In the genomic region with DNA sequence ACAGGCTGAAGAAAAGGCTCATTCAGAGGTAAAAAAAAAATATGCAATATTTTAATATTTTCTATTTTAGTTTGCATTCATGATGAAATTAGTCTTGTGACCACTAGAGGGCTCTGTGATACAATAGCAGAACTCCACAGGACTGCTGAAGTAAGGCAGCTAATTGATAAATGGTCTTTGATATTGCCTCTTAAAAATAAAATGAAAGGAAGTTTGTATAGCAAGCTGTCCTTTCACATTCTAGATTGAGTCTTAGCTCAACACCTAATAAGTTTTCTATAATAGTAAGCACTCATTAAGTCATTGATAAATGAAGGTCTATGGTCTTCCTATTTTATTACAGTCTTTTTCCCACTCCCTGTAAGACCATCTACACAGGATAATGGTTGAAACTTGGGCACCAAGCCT, we compare ENCODE assay signal across 8 cellular contexts.
DNase-seq lines count a peak whose midpoint lies in the region; ATAC-seq and TF ChIP-seq lines count a peak whose summit lies in the region.

No MANE protein-coding gene starts in this region.

- intact Hi-C loops in tibial artery (cut with DNase I; ENCODE audit: low total_unique reads), result no loop called here

- H3K27ac Mint-ChIP-seq in stimulated activated effector memory CD8-positive, alpha-beta T cell treated with anti-CD3 and anti-CD28 coated beads, Interleukin-12 subunit alpha, Interleukin-12 subunit beta, amount 100 ng/mL, for 72 hours, result no peak overlapping the region

- no peaks in the 10 kb centered on the region for H3K36me3 Mint-ChIP-seq in stimulated activated effector memory CD8-positive, alpha-beta T cell treated with anti-CD3 and anti-CD28 coated beads, Interleukin-12 subunit alpha, Interleukin-12 subunit beta, amount 100 ng/mL, for 72 hours

- no peak overlapping the region for H2AFZ ChIP-seq in SK-N-SH (ENCODE audit: low read depth)

- H3K4me1 ChIP-seq in SK-N-SH (ENCODE audit: control insufficient read depth in 1 of 2, insufficient read depth in 2 of 2, low read depth in 1 of 2, low read length in 1 of 2) (peaks cover 8 to 12% of the 10 kb centered on the region in 2 experiments), right atrium auricular region (peaks cover 0 to 4% of the 10 kb centered on the region in 2 donors), tibial artery (no peaks in the 10 kb centered on the region)

- DNase-seq in DMS114 treated with DMSO at 0.1 percent for 48 hours (lab: John Stamatoyannopoulos, UW; ENCODE audit: unreplicated experiment) (peak; percentile 11), LoVo (ENCODE audit: low spot score) (peak; percentile 73), SK-N-SH (peak; percentile 5), right atrium auricular region (ENCODE audit: low spot score) (no peak), tibial artery (no peak)
- no peak for DNase-seq in activated effector memory CD4-positive, alpha-beta T cell treated with Interleukin-2 at 50 U/mL for 16 hours
- no peak for DNase-seq in stimulated activated effector memory CD8-positive, alpha-beta T cell treated with anti-CD3 and anti-CD28 coated beads, Interleukin-12 subunit alpha, Interleukin-12 subunit beta, amount 100 ng/mL, for 72 hours (ENCODE audit: low spot score in 2 of 2)

- no peak for TF ChIP-seq EP300 in SK-N-SH (IDR thresholded peaks at IDR 0.05; ENCODE audit: borderline replicate concordance in 1 of 2, low read depth in 1 of 2, low read length in 1 of 2)

- H3K36me3 ChIP-seq in SK-N-SH (replicated peaks in 1 of 2; ENCODE audit: control insufficient read depth in 1 of 2, insufficient read depth in 2 of 2, low read length in 1 of 2) (peaks cover 0 to 44% of the 10 kb centered on the region in 2 experiments), right atrium auricular region (no peaks in the 10 kb centered on the region), tibial artery (no peaks in the 10 kb centered on the region)

- H3K4me1 Mint-ChIP-seq in stimulated activated effector memory CD8-positive, alpha-beta T cell treated with anti-CD3 and anti-CD28 coated beads, Interleukin-12 subunit alpha, Interleukin-12 subunit beta, amount 100 ng/mL, for 72 hours, result no peaks in the 10 kb centered on the region

- CTCF ChIA-PET in SK-N-SH (lab: Yijun Ruan, JAX), result interaction anchor here (0.6 to 2.3 kb wide), 26 partner anchors 9 to 1198 kb away, joined by 3 to 24 read pairs (median 4); no protein-coding TSS in a partner anchor

- no peak overlapping the region for H3K27ac ChIP-seq in SK-N-SH (ENCODE audit: low read depth in 2 of 2, low read length in 1 of 2)
- no peak overlapping the region for H3K27ac ChIP-seq in right atrium auricular region
- no peak overlapping the region for H3K27ac ChIP-seq in tibial artery

- H3F3A ChIP-seq in SK-N-SH (replicated peaks; ENCODE audit: insufficient read depth), result peaks cover 10% of the 10 kb centered on the region

- no peaks in the 10 kb centered on the region for H4K20me1 ChIP-seq in SK-N-SH (ENCODE audit: insufficient read depth)

- H3K79me2 ChIP-seq in SK-N-SH (ENCODE audit: insufficient read depth), result no peaks in the 10 kb centered on the region

- POLR2A ChIA-PET in SK-N-SH (lab: Yijun Ruan, JAX), result no interaction called here

- H3K9me3 ChIP-seq in SK-N-SH (no peaks in the 10 kb centered on the region), right atrium auricular region (no peaks in the 10 kb centered on the region), tibial artery (no peaks in the 10 kb centered on the region)

- no peaks in the 10 kb centered on the region for H3K27me3 ChIP-seq in SK-N-SH (ENCODE audit: insufficient read depth)
- no peaks in the 10 kb centered on the region for H3K27me3 ChIP-seq in right atrium auricular region
- H3K27me3 ChIP-seq in tibial artery, result no peaks in the 10 kb centered on the region

- peaks cover 3% of the 10 kb centered on the region for H3K9me3 Mint-ChIP-seq in stimulated activated effector memory CD8-positive, alpha-beta T cell treated with anti-CD3 and anti-CD28 coated beads, Interleukin-12 subunit alpha, Interleukin-12 subunit beta, amount 100 ng/mL, for 72 hours

- TF ChIP-seq RAD21 in SK-N-SH (IDR thresholded peaks at IDR 0.05; ENCODE audit: low read length), result peak; percentile 71

- no peak overlapping the region for H3K4me2 ChIP-seq in SK-N-SH

- no peaks in the 10 kb centered on the region for H3K9me2 ChIP-seq in SK-N-SH

- H3K4me3 ChIP-seq in SK-N-SH (ENCODE audit: low read depth in 2 of 2, low read length in 1 of 2) (no peak overlapping the region), right atrium auricular region (no peak overlapping the region), tibial artery (no peak overlapping the region)

- H3K4me3 Mint-ChIP-seq in stimulated activated effector memory CD8-positive, alpha-beta T cell treated with anti-CD3 and anti-CD28 coated beads, Interleukin-12 subunit alpha, Interleukin-12 subunit beta, amount 100 ng/mL, for 72 hours, result no peak overlapping the region

- no peak overlapping the region for H3K9ac ChIP-seq in SK-N-SH

- peak; percentile 70 for ATAC-seq in GM21447 (IDR thresholded peaks at IDR 0.05; ENCODE audit: unreplicated experiment)
- ATAC-seq in stimulated activated effector memory CD8-positive, alpha-beta T cell treated with anti-CD3 and anti-CD28 coated beads, Interleukin-12 subunit alpha, Interleukin-12 subunit beta, amount 100 ng/mL, for 72 hours, result no peak

- TF ChIP-seq CTCF in SK-N-SH (IDR thresholded peaks at IDR 0.05) (peak; percentile 90), right atrium auricular region (IDR thresholded peaks at IDR 0.05) (peak; percentile 66 to 81), tibial artery (IDR thresholded peaks at IDR 0.05) (peak; percentile 41 to 58)

TF ChIP-seq in SK-N-SH, 30 proteins besides CTCF, POLR2A, EP300 and RAD21:
- peak; percentile 43 for TF ChIP-seq SMC3 (IDR thresholded peaks at IDR 0.05; ENCODE audit: low read depth, low read length)
- TF ChIP-seq, protein P1, sequence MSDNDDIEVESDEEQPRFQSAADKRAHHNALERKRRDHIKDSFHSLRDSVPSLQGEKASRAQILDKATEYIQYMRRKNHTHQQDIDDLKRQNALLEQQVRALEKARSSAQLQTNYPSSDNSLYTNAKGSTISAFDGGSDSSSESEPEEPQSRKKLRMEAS (IDR thresholded peaks at IDR 0.05; ENCODE audit: low read depth), result no peak

Comparison
In these comparisons a context has a peak if more than half of its experiments do, and no peak if none do; other contexts are left out.
1. DNase-seq: peak in DMS114 treated with DMSO at 0.1 percent for 48 hours (single experiment), LoVo (single experiment) and SK-N-SH (single experiment); none in right atrium auricular region (single experiment), tibial artery (0 of 2), activated effector memory CD4-positive, alpha-beta T cell treated with Interleukin-2 at 50 U/mL for 16 hours (single experiment) and stimulated activated effector memory CD8-positive, alpha-beta T cell treated with anti-CD3 and anti-CD28 coated beads, Interleukin-12 subunit alpha, Interleukin-12 subunit beta, amount 100 ng/mL, for 72 hours (0 of 2).
2. Peak in every context shown above with its lines, with median percentiles within 50 percentile points of each other: CTCF ChIP-seq.